In the genomic region with DNA sequence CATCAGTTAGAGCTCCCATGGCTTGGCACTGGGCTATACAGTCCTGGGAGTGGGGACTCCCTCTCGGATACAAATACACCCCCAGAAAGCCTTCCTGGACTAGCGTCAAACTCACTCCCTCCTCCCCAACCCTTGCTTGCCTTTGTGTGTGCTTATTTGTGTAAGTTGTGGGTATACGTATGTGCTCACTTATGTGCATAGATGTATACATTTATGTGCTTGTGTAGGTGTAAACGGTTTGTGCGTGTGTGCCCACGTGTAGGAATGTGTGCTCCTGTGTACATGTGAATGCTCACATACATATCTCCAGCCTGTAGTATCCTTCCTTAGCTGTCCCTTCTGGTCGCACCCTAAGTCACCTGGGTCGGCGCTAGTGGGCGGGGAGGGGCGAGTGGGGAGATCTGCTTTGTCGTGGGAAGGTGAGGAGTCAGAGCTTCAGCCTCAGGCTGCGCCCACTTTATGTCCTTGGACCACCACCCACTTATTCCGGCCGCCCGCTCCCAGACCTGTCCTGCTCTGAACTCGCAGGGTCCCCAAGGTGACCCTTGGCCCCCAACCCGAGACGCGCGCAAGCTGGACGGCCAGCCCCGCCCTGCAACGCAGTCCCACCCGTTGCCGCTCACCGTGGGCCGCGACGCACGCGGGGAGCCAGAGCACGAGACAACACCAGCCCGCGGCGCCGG, we compare ENCODE assay signal across 8 cellular contexts. TPM values are rescaled to one million over a fixed set of nuclear protein-coding genes. Genes with fewer than 3 reads are reported as not detected.
DNase-seq lines count a peak whose midpoint lies in the region; ATAC-seq, FAIRE-seq and TF ChIP-seq lines count a peak whose summit lies in the region.

No MANE protein-coding gene starts in this region.

- intact Hi-C loops in activated CD4-positive, alpha-beta memory T cell treated with anti-CD3 and anti-CD28 coated beads for 36 hours (cut with micrococcal nuclease) = loop anchor here (1.0 to 10.0 kb wide), 4 partner anchors 18 to 1222 kb away; partner anchors contain the start of genes ALMS1, INO80B, SFXN5 and SMYD5

- no peak for FAIRE-seq in A549 (lab: Jason Lieb, UNC)

- ATAC-seq in A549 = peak in 1 of 2 experiments; percentile 10; a peak in 1 of 6 replicates
- peak; percentile 4 for ATAC-seq in GM18498 (IDR thresholded peaks at IDR 0.05; ENCODE audit: unreplicated experiment)
- ATAC-seq in HG03521 (IDR thresholded peaks at IDR 0.05; ENCODE audit: unreplicated experiment) = peak; percentile 6

- H3K4me3 ChIP-seq in A549 = peak overlapping the region; percentile 64
- peak overlapping the region; percentile 73 for H3K4me3 ChIP-seq in rectal smooth muscle tissue (ENCODE audit: low read length)

- no peak for TF ChIP-seq RAD21 in A549 (conservative IDR thresholded peaks at IDR 0.05 in 1 of 2, IDR thresholded peaks at IDR 0.05 in 1 of 2)

- no peak for TF ChIP-seq POLR2A in A549 (IDR thresholded peaks at IDR 0.05; ENCODE audit: low read length)

- H3K27me3 Mint-ChIP-seq in activated CD4-positive, alpha-beta memory T cell treated with anti-CD3 and anti-CD28 coated beads for 36 hours = peaks cover 1% of the 10 kb centered on the region

- peaks cover 18% of the 10 kb centered on the region for H3K36me3 Mint-ChIP-seq in activated CD4-positive, alpha-beta memory T cell treated with anti-CD3 and anti-CD28 coated beads for 36 hours

- no peaks in the 10 kb centered on the region for H3K36me3 ChIP-seq in rectal smooth muscle tissue (ENCODE audit: control insufficient read depth, insufficient read depth, low read length)

- H3K4me3 Mint-ChIP-seq in activated CD4-positive, alpha-beta memory T cell treated with anti-CD3 and anti-CD28 coated beads for 36 hours = peak overlapping the region; percentile 87

- H3K27ac ChIP-seq in A549 (peak overlapping the region; percentile 55 to 81), rectal smooth muscle tissue (ENCODE audit: low read depth, low read length) (peak overlapping the region; percentile 18)

- H3K9ac ChIP-seq in rectal smooth muscle tissue (ENCODE audit: low read length) = peak overlapping the region; percentile 12

- POLR2A ChIA-PET in A549 (lab: Yijun Ruan, JAX) = interaction anchor here (0.9 to 2.4 kb wide), 11 partner anchors 10 to 505 kb away, joined by 3 to 16 read pairs (median 8); partner anchors contain the start of genes ALMS1, EGR4, FBXO41 and TPRKB
- POLR2A ChIA-PET in activated CD4-positive, alpha-beta memory T cell treated with anti-CD3 and anti-CD28 coated beads for 36 hours (lab: Charles Lee) = interaction anchor here (1.0 to 3.4 kb wide), 7 partner anchors 16 to 153 kb away, joined by 3 to 32 read pairs (median 6); partner anchors contain the start of genes ALMS1 and EGR4

- H3K9me3 ChIP-seq in A549 = no peaks in the 10 kb centered on the region

- peaks cover 25% of the 10 kb centered on the region for H3K4me1 Mint-ChIP-seq in activated CD4-positive, alpha-beta memory T cell treated with anti-CD3 and anti-CD28 coated beads for 36 hours (ENCODE audit: low read depth)

- DNase-seq in A549 (ENCODE audit: low read depth in 1 of 2, low spot score in 1 of 2) = peak; percentile 34 to 39
- peak; percentile 54 for DNase-seq in activated CD4-positive, alpha-beta memory T cell treated with anti-CD3 and anti-CD28 coated beads for 36 hours
- DNase-seq in germinal center (ENCODE audit: low spot score) = peak; percentile 44
- DNase-seq in NCI-H1048 (lab: John Stamatoyannopoulos, UW) = no peak
- DNase-seq in NCI-H1436 treated with DMSO at 0.1 percent for 48 hours (lab: John Stamatoyannopoulos, UW) = no peak

- peak overlapping the region; percentile 97 for H3K4me2 ChIP-seq in A549

- no peak overlapping the region for H3K27ac Mint-ChIP-seq in activated CD4-positive, alpha-beta memory T cell treated with anti-CD3 and anti-CD28 coated beads for 36 hours

- no peak for TF ChIP-seq CTCF in A549 (IDR thresholded peaks at IDR 0.05)

- no peaks in the 10 kb centered on the region for H3K9me3 Mint-ChIP-seq in activated CD4-positive, alpha-beta memory T cell treated with anti-CD3 and anti-CD28 coated beads for 36 hours

- CTCF ChIA-PET in A549 (lab: Yijun Ruan, JAX) = interaction anchor here (0.6 to 8.4 kb wide), 10 partner anchors 9 to 148 kb away, joined by 3 to 36 read pairs (median 10); partner anchors contain the start of gene SMYD5
- CTCF ChIA-PET in activated CD4-positive, alpha-beta memory T cell treated with anti-CD3 and anti-CD28 coated beads for 36 hours (lab: Charles Lee) = interaction anchor here (1.4 to 10.2 kb wide), 4 partner anchors 18 to 58 kb away, joined by 4 to 70 read pairs (median 20); partner anchors contain the start of genes EGR4 and SMYD5

- 6% methylated on average over 20 of the region's 37 CpGs for WGBS in A549 (ENCODE audit: missing lambda C conversion rate)

- no peaks in the 10 kb centered on the region for H3K27me3 ChIP-seq in rectal smooth muscle tissue (ENCODE audit: control insufficient read depth, insufficient read depth, low read length)

- H3K4me1 ChIP-seq in A549 (peaks cover 18% of the 10 kb centered on the region), rectal smooth muscle tissue (ENCODE audit: control insufficient read depth, insufficient read depth, low read length) (peaks cover 6% of the 10 kb centered on the region)

- no peak for TF ChIP-seq EP300 in A549 (IDR thresholded peaks at IDR 0.05)

TF ChIP-seq in A549, 52 proteins besides CTCF, POLR2A, EP300 and RAD21 (continues in another document):
- TF ChIP-seq, protein P1, sequence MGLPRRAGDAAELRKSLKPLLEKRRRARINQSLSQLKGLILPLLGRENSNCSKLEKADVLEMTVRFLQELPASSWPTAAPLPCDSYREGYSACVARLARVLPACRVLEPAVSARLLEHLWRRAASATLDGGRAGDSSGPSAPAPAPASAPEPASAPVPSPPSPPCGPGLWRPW (IDR thresholded peaks at IDR 0.05) = no peak
- TF ChIP-seq PHF8 (IDR thresholded peaks at IDR 0.05; ENCODE audit: borderline replicate concordance, low read depth) (peak; percentile 70; the same call in 1 of the 2 replicates), FOSL2 (IDR thresholded peaks at IDR 0.05) (no peak), FOSL2 (CRISPR knock-in tag; IDR thresholded peaks at IDR 0.05) (no peak), FOSB (CRISPR knock-in tag; IDR thresholded peaks at IDR 0.05) (no peak), EHMT2 (IDR thresholded peaks at IDR 0.05; ENCODE audit: low read depth) (no peak), POLR2AphosphoS2 (conservative IDR thresholded peaks at IDR 0.05; ENCODE audit: low read length) (no peak), HDAC2 (IDR thresholded peaks at IDR 0.05) (no peak), PBX3 (IDR thresholded peaks at IDR 0.05) (no peak), HOXB13 (CRISPR knock-in tag; IDR thresholded peaks at IDR 0.05; ENCODE audit: low read depth) (no peak)

RNA-seq across cellular contexts. Expression of gene PRADC1, which starts 0.4 kb away (rescaled TPM):
- polyA plus RNA-seq in A549 (2011; rRNA removed) (9.5 and 11.2 TPM in 2 replicates), A549 (2017; fragmentation: RNase III; extraction: RNeasy Plus Mini Kit Qiagen cat#74134 plus additional on column Dnase treatment) (12.1 to 13.9 TPM (median 12.4 TPM) in 3 replicates)
- polyA plus RNA-seq in A549 (2012; cell fraction: cytosol; rRNA removed) = 19.3 and 26.0 TPM in 2 replicates
- 11.1 and 12.5 TPM in 2 replicates for polyA plus RNA-seq in A549 (2012; cell fraction: nucleus; rRNA removed)
- 12.2 and 14.2 TPM in 2 replicates for polyA minus RNA-seq in A549 (2011; rRNA and poly(A)+ RNA removed)
- 10 to 100 TPM; 12.9 to 13.6 TPM for total RNA-seq in activated CD4-positive, alpha-beta memory T cell treated with anti-CD3 and anti-CD28 coated beads for 36 hours

RNA-seq across cellular contexts. Expression of gene CCT7, which starts 1.5 kb away (rescaled TPM):
- 685 and 775 TPM in 2 replicates for polyA plus RNA-seq in A549 (2011; rRNA removed)
- 758 and 765 TPM in 2 replicates for polyA plus RNA-seq in A549 (2012; cell fraction: cytosol; rRNA removed)
- polyA plus RNA-seq in A549 (2012; cell fraction: nucleus; rRNA removed) = 705 and 733 TPM in 2 replicates
- 750 to 850 TPM (median 838 TPM) in 3 replicates for polyA plus RNA-seq in A549 (2017; fragmentation: RNase III; extraction: RNeasy Plus Mini Kit Qiagen cat#74134 plus additional on column Dnase treatment)
- 729 and 802 TPM in 2 replicates for polyA minus RNA-seq in A549 (2011; rRNA and poly(A)+ RNA removed)
- total RNA-seq in activated CD4-positive, alpha-beta memory T cell treated with anti-CD3 and anti-CD28 coated beads for 36 hours = 100 to 1,000 TPM; 499 to 541 TPM

RNA-seq across cellular contexts. Expression of gene SMYD5, which starts 18.6 kb away (rescaled TPM):
- polyA plus RNA-seq in A549 (2011; rRNA removed) (40.3 and 52.5 TPM in 2 replicates), A549 (2017; fragmentation: RNase III; extraction: RNeasy Plus Mini Kit Qiagen cat#74134 plus additional on column Dnase treatment) (46.7 to 53.2 TPM (median 52.2 TPM) in 3 replicates)
- polyA plus RNA-seq in A549 (2012; cell fraction: cytosol; rRNA removed) = 42.8 and 52.8 TPM in 2 replicates
- polyA plus RNA-seq in A549 (2012; cell fraction: nucleus; rRNA removed) = 85.2 and 90.1 TPM in 2 replicates
- 65.1 and 84.2 TPM in 2 replicates for polyA minus RNA-seq in A549 (2011; rRNA and poly(A)+ RNA removed)
- total RNA-seq in activated CD4-positive, alpha-beta memory T cell treated with anti-CD3 and anti-CD28 coated beads for 36 hours = 10 to 100 TPM; 40.0 to 42.0 TPM

RNA-seq across cellular contexts. Expression of gene NOTO, which starts 30.2 kb away (rescaled TPM):
- polyA plus RNA-seq in A549 (2011; rRNA removed) (not detected in 2 replicates), A549 (2017; fragmentation: RNase III; extraction: RNeasy Plus Mini Kit Qiagen cat#74134 plus additional on column Dnase treatment) (0.03 to 0.07 TPM (median 0.04 TPM) in 3 replicates)
- not detected in 2 replicates for polyA plus RNA-seq in A549 (2012; cell fraction: cytosol; rRNA removed)
- polyA plus RNA-seq in A549 (2012; cell fraction: nucleus; rRNA removed) = 0.07 TPM in 1 of 2 replicates, not detected in the other
- polyA minus RNA-seq in A549 (2011; rRNA and poly(A)+ RNA removed) = not detected in 2 replicates
- not detected for total RNA-seq in activated CD4-positive, alpha-beta memory T cell treated with anti-CD3 and anti-CD28 coated beads for 36 hours

RNA-seq across cellular contexts. Expression of gene FBXO41, which starts 51.7 kb away (rescaled TPM):
- polyA plus RNA-seq in A549 (2011; rRNA removed) (3.2 and 4.8 TPM in 2 replicates), A549 (2017; fragmentation: RNase III; extraction: RNeasy Plus Mini Kit Qiagen cat#74134 plus additional on column Dnase treatment) (5.0 to 7.0 TPM (median 6.4 TPM) in 3 replicates)
- polyA plus RNA-seq in A549 (2012; cell fraction: cytosol; rRNA removed) = 2.9 and 4.4 TPM in 2 replicates
- 12.7 and 13.0 TPM in 2 replicates for polyA plus RNA-seq in A549 (2012; cell fraction: nucleus; rRNA removed)
- polyA minus RNA-seq in A549 (2011; rRNA and poly(A)+ RNA removed) = 4.7 and 5.1 TPM in 2 replicates
- 10 to 100 TPM; 15.2 to 15.6 TPM for total RNA-seq in activated CD4-positive, alpha-beta memory T cell treated with anti-CD3 and anti-CD28 coated beads for 36 hours

Comparison
In these comparisons a context has a peak if more than half of its experiments do, and no peak if none do; other contexts are left out.
1. DNase-seq: peak in A549 (2 of 2), activated CD4-positive, alpha-beta memory T cell treated with anti-CD3 and anti-CD28 coated beads for 36 hours (single experiment) and germinal center (single experiment); none in NCI-H1048 (single experiment) and NCI-H1436 treated with DMSO at 0.1 percent for 48 hours (single experiment).